Comparison of ENCODE assay signal across 1 cellular context in the genomic region with DNA sequence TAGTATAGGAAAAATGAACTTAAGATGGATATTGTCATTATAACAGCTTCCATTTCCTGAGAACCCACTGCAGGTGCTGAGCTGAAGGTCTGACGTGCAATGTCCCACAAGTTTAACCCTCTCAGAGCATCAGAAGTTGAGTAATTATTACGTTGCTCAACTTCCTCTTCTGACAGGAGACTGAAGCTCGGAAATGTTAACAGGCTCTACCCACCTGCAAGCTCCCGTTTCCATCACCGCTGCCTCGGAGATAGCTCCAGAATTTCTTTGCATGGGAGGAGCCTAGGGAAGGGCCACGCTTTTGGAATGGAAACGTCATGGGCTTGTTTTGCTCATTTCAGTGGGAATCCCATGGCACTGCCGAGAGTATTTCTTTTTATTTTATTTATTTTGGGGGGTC.
A peak's percentile ranks its signal among the peaks of the same experiment; 100 is the strongest.
TF ChIP-seq lines count a peak whose summit lies in the region.

No MANE protein-coding gene starts in this region.

TF ChIP-seq in GM12878, 131 proteins besides CTCF, POLR2A, EP300 and RAD21:
- TF ChIP-seq CHD2 (IDR thresholded peaks at IDR 0.05; ENCODE audit: borderline replicate concordance, low read depth, low read length) (no peak), SUZ12 (IDR thresholded peaks at IDR 0.05; ENCODE audit: unreplicated experiment) (no peak), SMAD1 (IDR thresholded peaks at IDR 0.05; ENCODE audit: low read depth, partially characterized antibody) (no peak), JUNB (IDR thresholded peaks at IDR 0.05) (no peak), PML (IDR thresholded peaks at IDR 0.05; ENCODE audit: low read length) (no peak), CREB1 (IDR thresholded peaks at IDR 0.05; ENCODE audit: low read depth) (peak; percentile 80), SREBF1 (IDR thresholded peaks at IDR 0.05; ENCODE audit: low read length) (no peak), MTA2 (IDR thresholded peaks at IDR 0.05; ENCODE audit: low read depth) (peak; percentile 23; the same call in 1 of the 2 replicates), IKZF2 (IDR thresholded peaks at IDR 0.05) (peak in 1 of 2 experiments; percentile 24; a peak in 1 of 4 replicates), ZNF24 (IDR thresholded peaks at IDR 0.05) (no peak), TCF12 (IDR thresholded peaks at IDR 0.05; ENCODE audit: low read depth, low read length) (0 out of 2 replicates have a peak, but pooled peaks have one; percentile 28), CREM (IDR thresholded peaks at IDR 0.05; ENCODE audit: low read depth) (peak; percentile 40; the same call in 1 of the 2 replicates), STAT1 (conservative IDR thresholded peaks at IDR 0.05) (no peak), SPI1 (IDR thresholded peaks at IDR 0.05; ENCODE audit: borderline replicate concordance, insufficient read depth, low read depth, low read length) (peak; percentile 22; the same call in 1 of the 2 replicates), ATF7 (IDR thresholded peaks at IDR 0.05; ENCODE audit: low read depth) (peak; percentile 9; the same call in 1 of the 2 replicates), BHLHE40 (IDR thresholded peaks at IDR 0.05; ENCODE audit: borderline replicate concordance in 1 of 2, low read depth in 2 of 2, low read length in 1 of 2) (peak in 1 of 2 experiments; percentile 43; a peak in 1 of 4 replicates)
- TF ChIP-seq, protein P1, sequence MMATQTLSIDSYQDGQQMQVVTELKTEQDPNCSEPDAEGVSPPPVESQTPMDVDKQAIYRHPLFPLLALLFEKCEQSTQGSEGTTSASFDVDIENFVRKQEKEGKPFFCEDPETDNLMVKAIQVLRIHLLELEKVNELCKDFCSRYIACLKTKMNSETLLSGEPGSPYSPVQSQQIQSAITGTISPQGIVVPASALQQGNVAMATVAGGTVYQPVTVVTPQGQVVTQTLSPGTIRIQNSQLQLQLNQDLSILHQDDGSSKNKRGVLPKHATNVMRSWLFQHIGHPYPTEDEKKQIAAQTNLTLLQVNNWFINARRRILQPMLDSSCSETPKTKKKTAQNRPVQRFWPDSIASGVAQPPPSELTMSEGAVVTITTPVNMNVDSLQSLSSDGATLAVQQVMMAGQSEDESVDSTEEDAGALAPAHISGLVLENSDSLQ (IDR thresholded peaks at IDR 0.05) = peak; percentile 16; the same call in 1 of the 2 replicates
- TF ChIP-seq, protein P2, sequence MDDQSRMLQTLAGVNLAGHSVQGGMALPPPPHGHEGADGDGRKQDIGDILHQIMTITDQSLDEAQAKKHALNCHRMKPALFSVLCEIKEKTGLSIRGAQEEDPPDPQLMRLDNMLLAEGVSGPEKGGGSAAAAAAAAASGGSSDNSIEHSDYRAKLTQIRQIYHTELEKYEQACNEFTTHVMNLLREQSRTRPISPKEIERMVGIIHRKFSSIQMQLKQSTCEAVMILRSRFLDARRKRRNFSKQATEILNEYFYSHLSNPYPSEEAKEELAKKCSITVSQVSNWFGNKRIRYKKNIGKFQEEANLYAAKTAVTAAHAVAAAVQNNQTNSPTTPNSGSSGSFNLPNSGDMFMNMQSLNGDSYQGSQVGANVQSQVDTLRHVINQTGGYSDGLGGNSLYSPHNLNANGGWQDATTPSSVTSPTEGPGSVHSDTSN (IDR thresholded peaks at IDR 0.05; ENCODE audit: insufficient replicate concordance, low read depth, low read length) = no peak
- TF ChIP-seq, protein P3, sequence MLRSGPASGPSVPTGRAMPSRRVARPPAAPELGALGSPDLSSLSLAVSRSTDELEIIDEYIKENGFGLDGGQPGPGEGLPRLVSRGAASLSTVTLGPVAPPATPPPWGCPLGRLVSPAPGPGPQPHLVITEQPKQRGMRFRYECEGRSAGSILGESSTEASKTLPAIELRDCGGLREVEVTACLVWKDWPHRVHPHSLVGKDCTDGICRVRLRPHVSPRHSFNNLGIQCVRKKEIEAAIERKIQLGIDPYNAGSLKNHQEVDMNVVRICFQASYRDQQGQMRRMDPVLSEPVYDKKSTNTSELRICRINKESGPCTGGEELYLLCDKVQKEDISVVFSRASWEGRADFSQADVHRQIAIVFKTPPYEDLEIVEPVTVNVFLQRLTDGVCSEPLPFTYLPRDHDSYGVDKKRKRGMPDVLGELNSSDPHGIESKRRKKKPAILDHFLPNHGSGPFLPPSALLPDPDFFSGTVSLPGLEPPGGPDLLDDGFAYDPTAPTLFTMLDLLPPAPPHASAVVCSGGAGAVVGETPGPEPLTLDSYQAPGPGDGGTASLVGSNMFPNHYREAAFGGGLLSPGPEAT (IDR thresholded peaks at IDR 0.05; ENCODE audit: low read depth) = 0 out of 2 replicates have a peak, but pooled peaks have one; percentile 16
